ENCODE assay signal across 10 cellular contexts in genomic region chr2:106098081-106098480, GRCh38.
A peak's percentile ranks its signal among the peaks of the same experiment; 100 is the strongest.
DNase-seq lines count a peak whose midpoint lies in the region; ATAC-seq and TF ChIP-seq lines count a peak whose summit lies in the region.
"Had no signal": no experiment of that assay in that cellular context is flagged by ENCODE, and none has a peak within 500 bp of the region (broad histone marks: within the 10 kb centered on the region; RNA-seq: fewer than 3 reads in every experiment).

No MANE protein-coding gene starts in this region.

- DNase-seq in DMS53 (lab: John Stamatoyannopoulos, UW) (peak; percentile 40), DMS53 treated with DMSO at 0.1 percent for 48 hours (lab: John Stamatoyannopoulos, UW; ENCODE audit: unreplicated experiment) (no peak), HuH-7 (ENCODE audit: low spot score) (peak; percentile 45), astrocyte of the cerebellum (ENCODE audit: low read depth) (no peak), mesothelial cell of epicardium (ENCODE audit: low spot score in 2 of 2, unreplicated experiment in 2 of 2) (no peak), RWPE1 (ENCODE audit: low spot score) (no peak), hepatic stellate cell (ENCODE audit: low spot score) (no peak)
- DNase-seq in natural killer cell treated with Interleukin-12 subunit alpha and Interleukin-12 subunit beta and Interleukin-15 and Interleukin-18, amount 100 ng/mL, for 72 hours (ENCODE audit: low spot score) = no peak
- DNase-seq: activated naive CD8-positive, alpha-beta T cell treated with anti-CD3 and anti-CD28 coated beads, Interleukin-2, amount 10 ng/mL, durations not matched to agents 7 days and 5 days had no signal

- no peak overlapping the region for H3K4me3 ChIP-seq in astrocyte of the cerebellum (ENCODE audit: low read depth, low read length)
- H3K4me3 ChIP-seq: vagina had no signal

- H3K4me1 Mint-ChIP-seq in mesothelial cell of epicardium = peaks cover 4% of the 10 kb centered on the region
- peaks cover 23 to 24% of the 10 kb centered on the region in 2 donors for H3K4me1 Mint-ChIP-seq in natural killer cell treated with Interleukin-12 subunit alpha and Interleukin-12 subunit beta and Interleukin-15 and Interleukin-18, amount 100 ng/mL, for 72 hours (ENCODE audit: low read depth in 2 of 2)

- ATAC-seq in natural killer cell treated with Interleukin-12 subunit alpha and Interleukin-12 subunit beta and Interleukin-15 and Interleukin-18, amount 100 ng/mL, for 72 hours = no peak

- no peak overlapping the region for H3K27ac Mint-ChIP-seq in mesothelial cell of epicardium
- no peak overlapping the region for H3K27ac Mint-ChIP-seq in natural killer cell treated with Interleukin-12 subunit alpha and Interleukin-12 subunit beta and Interleukin-15 and Interleukin-18, amount 100 ng/mL, for 72 hours

- POLR2A ChIA-PET in RWPE1 (lab: Yijun Ruan, JAX; ENCODE audit: low non-redundant PET) = no interaction called here

- in situ Hi-C loops in astrocyte of the cerebellum (cut with HindIII; ENCODE audit: low sequenced_read_pairs) = loop anchor here (10.0 kb wide), 1 partner anchor 267 kb away; no protein-coding TSS in a partner anchor

- TF ChIP-seq CTCF in astrocyte of the cerebellum (IDR thresholded peaks at IDR 0.05; ENCODE audit: low read depth, low read length, missing control alignments) = peak; percentile 58
- peak; percentile 32 for TF ChIP-seq CTCF in mesothelial cell of epicardium (IDR thresholded peaks at IDR 0.05; ENCODE audit: unreplicated experiment)
- TF ChIP-seq CTCF in RWPE1 (conservative IDR thresholded peaks at IDR 0.05; ENCODE audit: low read depth) = no peak

- no peaks in the 10 kb centered on the region for H3K27me3 Mint-ChIP-seq in mesothelial cell of epicardium (ENCODE audit: low read depth)
- H3K27me3 Mint-ChIP-seq in natural killer cell treated with Interleukin-12 subunit alpha and Interleukin-12 subunit beta and Interleukin-15 and Interleukin-18, amount 100 ng/mL, for 72 hours = no peaks in the 10 kb centered on the region
- H3K27me3 Mint-ChIP-seq: activated naive CD8-positive, alpha-beta T cell treated with anti-CD3 and anti-CD28 coated beads, Interleukin-2, amount 10 ng/mL, durations not matched to agents 7 days and 5 days had no signal

- peaks cover 24% of the 10 kb centered on the region for H3K36me3 Mint-ChIP-seq in mesothelial cell of epicardium
- peaks cover 25% of the 10 kb centered on the region for H3K36me3 Mint-ChIP-seq in natural killer cell treated with Interleukin-12 subunit alpha and Interleukin-12 subunit beta and Interleukin-15 and Interleukin-18, amount 100 ng/mL, for 72 hours

- CTCF ChIA-PET in RWPE1 (lab: Yijun Ruan, JAX) = interaction anchor here (0.6 to 0.7 kb wide), 2 partner anchors 301 to 464 kb away, joined by 3 to 4 read pairs; no protein-coding TSS in a partner anchor

- H3K9me3 Mint-ChIP-seq in mesothelial cell of epicardium = no peaks in the 10 kb centered on the region
- no peaks in the 10 kb centered on the region for H3K9me3 Mint-ChIP-seq in natural killer cell treated with Interleukin-12 subunit alpha and Interleukin-12 subunit beta and Interleukin-15 and Interleukin-18, amount 100 ng/mL, for 72 hours
- H3K9me3 Mint-ChIP-seq: activated naive CD8-positive, alpha-beta T cell treated with anti-CD3 and anti-CD28 coated beads, Interleukin-2, amount 10 ng/mL, durations not matched to agents 7 days and 5 days had no signal

- no peak overlapping the region for H3K27ac ChIP-seq in RWPE1
- H3K27ac ChIP-seq: vagina had no signal

- no peak overlapping the region for H3K4me3 Mint-ChIP-seq in mesothelial cell of epicardium
- no peak overlapping the region for H3K4me3 Mint-ChIP-seq in natural killer cell treated with Interleukin-12 subunit alpha and Interleukin-12 subunit beta and Interleukin-15 and Interleukin-18, amount 100 ng/mL, for 72 hours
- H3K4me3 Mint-ChIP-seq: activated naive CD8-positive, alpha-beta T cell treated with anti-CD3 and anti-CD28 coated beads, Interleukin-2, amount 10 ng/mL, durations not matched to agents 7 days and 5 days had no signal

Comparison
In these comparisons a context has a peak if more than half of its experiments do, and no peak if none do; other contexts are left out.
1. DNase-seq: peak in DMS53 (single experiment) and HuH-7 (single experiment); none in DMS53 treated with DMSO at 0.1 percent for 48 hours (single experiment), astrocyte of the cerebellum (single experiment), mesothelial cell of epicardium (0 of 2), natural killer cell treated with Interleukin-12 subunit alpha and Interleukin-12 subunit beta and Interleukin-15 and Interleukin-18, amount 100 ng/mL, for 72 hours (single experiment), RWPE1 (single experiment) and hepatic stellate cell (single experiment).